ENCODE assay signal across 17 cellular contexts in the genomic region with DNA sequence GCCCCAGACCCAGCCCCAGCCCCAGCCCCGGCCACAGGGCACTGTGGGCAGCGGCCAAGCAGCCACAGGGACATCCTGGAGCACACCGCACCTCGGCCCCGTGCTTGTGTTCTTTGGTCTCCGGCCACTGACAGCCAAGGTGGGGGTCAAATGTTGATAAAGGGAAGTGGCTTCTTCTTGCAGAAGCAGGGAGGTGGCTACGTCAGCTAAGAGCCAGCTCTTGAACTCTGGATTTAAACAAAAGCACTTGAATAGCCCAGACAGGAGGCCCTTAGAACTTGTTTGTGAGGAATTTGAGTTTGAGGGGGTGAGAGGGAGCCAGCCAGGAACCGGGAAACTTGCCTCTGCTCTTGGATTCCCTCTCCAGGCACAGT.
"Had no signal": no experiment of that assay in that cellular context is flagged by ENCODE, and none has a peak within 500 bp of the region (broad histone marks: within the 10 kb centered on the region; RNA-seq: fewer than 3 reads in every experiment).

No MANE protein-coding gene starts in this region.

- H3K27me3 ChIP-seq: ascending aorta, gastrocnemius medialis, heart left ventricle, pancreas, uterus had no signal

- H3K36me3 ChIP-seq: ascending aorta, gastrocnemius medialis, pancreas, thoracic aorta, uterus had no signal

- H3K9me3 ChIP-seq: ascending aorta, gastrocnemius medialis, heart left ventricle, mucosa of descending colon, pancreas, thoracic aorta, uterus had no signal

- ATAC-seq: effector memory CD8-positive, alpha-beta T cell; gastrocnemius medialis; heart left ventricle; left colon; mucosa of descending colon; naive thymus-derived CD4-positive, alpha-beta T cell; pancreas had no signal

- H3K4me1 ChIP-seq: ascending aorta, gastrocnemius medialis, pancreas, uterus had no signal

- H3K27ac ChIP-seq: ascending aorta, gastrocnemius medialis, heart left ventricle, pancreas, thoracic aorta, uterus, WERI-Rb-1 had no signal

- DNase-seq: activated CD4-positive, alpha-beta T cell treated with anti-CD3 and anti-CD28 coated beads, Interleukin-2, amount 50 U/mL, for 48 hours; activated naive CD4-positive, alpha-beta T cell treated with anti-CD3 and anti-CD28 coated beads, Interleukin-2, amount 10 ng/mL, durations not matched to agents 7 days and 5 days; activated T-cell treated with anti-CD3 and anti-CD28 coated beads, Interleukin-2, amount 50 U/mL, for 24 hours; dermis blood vessel endothelial cell; effector memory CD8-positive, alpha-beta T cell; gastrocnemius medialis; heart left ventricle; left colon; mucosa of descending colon; naive thymus-derived CD4-positive, alpha-beta T cell; pancreas; stimulated activated CD4-positive, alpha-beta T cell treated with anti-CD3 and anti-CD28 coated beads, Interleukin-1b, Interleukin-23, amount 100 ng/mL, for 48 hours; T1000; uterus; WERI-Rb-1 had no signal

- H3K4me3 ChIP-seq: ascending aorta, gastrocnemius medialis, heart left ventricle, mucosa of descending colon, pancreas, thoracic aorta, uterus had no signal

- FAIRE-seq: pancreas had no signal
